ENCODE assay signal across 22 cellular contexts in genomic region chr7:116325517-116325916, GRCh38.
A peak's percentile ranks its signal among the peaks of the same experiment; 100 is the strongest.
DNase-seq lines count a peak whose midpoint lies in the region; ATAC-seq, FAIRE-seq and TF ChIP-seq lines count a peak whose summit lies in the region.
"Had no signal": no experiment of that assay in that cellular context is flagged by ENCODE, and none has a peak within 500 bp of the region (broad histone marks: within the 10 kb centered on the region; RNA-seq: fewer than 3 reads in every experiment).

No MANE protein-coding gene starts in this region.

- ATAC-seq in SK-N-SH treated with all-trans-retinoic acid at 6 μM for 48 hours = peak; percentile 7
- ATAC-seq: Right ventricle myocardium inferior had no signal

- H3K9me3 ChIP-seq in endothelial cell of umbilical vein (replicated peaks; ENCODE audit: control insufficient read depth, insufficient read depth, low read length) (no peaks in the 10 kb centered on the region), sigmoid colon (no peaks in the 10 kb centered on the region), kidney (ENCODE audit: control insufficient read depth in 1 of 2, low read length in 2 of 2) (no peaks in the 10 kb centered on the region)
- H3K9me3 ChIP-seq: SJSA1 had no signal

- TF ChIP-seq POLR2A in endothelial cell of umbilical vein (IDR thresholded peaks at IDR 0.05; ENCODE audit: low read depth, low read length) (no peak), sigmoid colon (IDR thresholded peaks at IDR 0.05) (no peak)

- H3K36me3 ChIP-seq in endothelial cell of umbilical vein (ENCODE audit: control insufficient read depth in 2 of 2, extremely low read depth in 1 of 2, insufficient read depth in 2 of 2, low read length in 2 of 2) = peaks cover 0 to 4% of the 10 kb centered on the region in 2 experiments
- H3K36me3 ChIP-seq in sigmoid colon = no peaks in the 10 kb centered on the region
- no peaks in the 10 kb centered on the region for H3K36me3 ChIP-seq in kidney (ENCODE audit: control insufficient read depth in 1 of 2, insufficient read depth in 2 of 2, low read length in 2 of 2)
- H3K36me3 ChIP-seq: SJSA1 had no signal

- CTCF ChIA-PET in endothelial cell of umbilical vein (lab: Charles Lee) = interaction anchor here (4.8 kb wide), 1 partner anchor 15 kb away, joined by 28 read pairs; no protein-coding TSS in a partner anchor

- peaks cover 62% of the 10 kb centered on the region for H3K4me1 ChIP-seq in endothelial cell of umbilical vein (ENCODE audit: control insufficient read depth, extremely low read depth, insufficient read depth, low read length)
- H3K4me1 ChIP-seq in sigmoid colon = peaks cover 0 to 23% (median 17%) of the 10 kb centered on the region in 4 donors
- no peaks in the 10 kb centered on the region for H3K4me1 ChIP-seq in kidney (ENCODE audit: control insufficient read depth in 1 of 2, insufficient read depth in 1 of 2, low read depth in 1 of 2, low read length in 2 of 2)

- H3K9ac ChIP-seq in endothelial cell of umbilical vein (replicated peaks; ENCODE audit: extremely low read depth, insufficient read depth, low read length) = peak overlapping the region; percentile 97
- no peak overlapping the region for H3K9ac ChIP-seq in kidney (ENCODE audit: low read length in 2 of 2)

- DNase-seq in ELR (ENCODE audit: low read depth) (peak; percentile 35), endothelial cell of umbilical vein (ENCODE audit: low read depth, low spot score) (peak; percentile 57), sigmoid colon (no peak), kidney (no peak), NCI-H1436 treated with DMSO at 0.1 percent for 48 hours (lab: John Stamatoyannopoulos, UW) (no peak), superior temporal gyrus (ENCODE audit: extremely low spot score) (no peak)
- no peak for DNase-seq in activated CD4-positive, alpha-beta T cell treated with anti-CD3 and anti-CD28 coated beads, Interleukin-2, amount 50 U/mL, for 1 hour
- DNase-seq: 8988T, GDM1, KBM-7, MM.1S, NCI-H1092 treated with DMSO at 0.1 percent for 48 hours, NCI-H2029 treated with DMSO at 0.1 percent for 48 hours, NCI-H2171 treated with DMSO at 0.1 percent for 48 hours, NCI-H524 treated with DMSO at 0.1 percent for 48 hours, NCI-H82, SW 1271 had no signal

- peak overlapping the region; percentile 97 for H3K27ac ChIP-seq in endothelial cell of umbilical vein (ENCODE audit: insufficient read depth, low read depth, low read length)
- H3K27ac ChIP-seq in sigmoid colon = peak overlapping the region in 3 of 4 donors; percentile 12 to 50 (median 50)
- H3K27ac ChIP-seq in kidney (ENCODE audit: low read depth in 2 of 2, low read length in 2 of 2) = no peak overlapping the region
- H3K27ac ChIP-seq: C4-2B, SJSA1 had no signal

- no peak overlapping the region for H2AFZ ChIP-seq in endothelial cell of umbilical vein (ENCODE audit: low read depth, low read length)

- POLR2A ChIA-PET in endothelial cell of umbilical vein (lab: Charles Lee) = no interaction called here

- FAIRE-seq in endothelial cell of umbilical vein (lab: Jason Lieb, UNC) (no peak), kidney (lab: Jason Lieb, UNC) (no peak)
- FAIRE-seq: GM18507 had no signal

- H3K27me3 ChIP-seq in endothelial cell of umbilical vein (ENCODE audit: control insufficient read depth in 2 of 2, insufficient read depth in 2 of 2, low read length in 2 of 2) (no peaks in the 10 kb centered on the region), sigmoid colon (no peaks in the 10 kb centered on the region)
- H3K27me3 ChIP-seq: SJSA1 had no signal

- no peaks in the 10 kb centered on the region for H4K20me1 ChIP-seq in endothelial cell of umbilical vein (replicated peaks; ENCODE audit: control insufficient read depth, extremely low read depth, insufficient read depth, low read length)

- intact Hi-C loops in endothelial cell of umbilical vein (cut with micrococcal nuclease) = loop anchor here (1.0 kb wide), 1 partner anchor 118 kb away; no protein-coding TSS in a partner anchor
- intact Hi-C loops in sigmoid colon (cut with DNase I) = no loop called here
- intact Hi-C loops in kidney (cut with DNase I) = no loop called here

- H3K4me3 ChIP-seq in endothelial cell of umbilical vein (replicated peaks in 1 of 3; ENCODE audit: insufficient read depth in 1 of 3, low read depth in 1 of 3, low read length in 3 of 3) (peak overlapping the region; percentile 43 to 99 (median 98)), sigmoid colon (no peak overlapping the region), kidney (ENCODE audit: low read length in 2 of 2) (no peak overlapping the region)
- H3K4me3 ChIP-seq: SJSA1 had no signal

- dilution Hi-C loops in endothelial cell of umbilical vein (cut with MboI; ENCODE audit: extremely low pct_ligation_motif_present, low sequenced_read_pairs) = loop anchor here (25.0 kb wide), 1 partner anchor 187 kb away; no protein-coding TSS in a partner anchor

- peaks cover 70% of the 10 kb centered on the region for H3K79me2 ChIP-seq in endothelial cell of umbilical vein (ENCODE audit: control insufficient read depth, insufficient read depth, low read length)

- no peaks in the 10 kb centered on the region for H3K9me1 ChIP-seq in endothelial cell of umbilical vein (replicated peaks; ENCODE audit: control insufficient read depth, extremely low read depth, insufficient read depth, low read length)

- TF ChIP-seq EP300 in sigmoid colon (IDR thresholded peaks at IDR 0.05) = no peak

- peak overlapping the region; percentile 82 for H3K4me2 ChIP-seq in endothelial cell of umbilical vein (ENCODE audit: insufficient read depth, low read length)

- 87 to 92% methylated on average over 3 of the region's 3 CpGs for WGBS in sigmoid colon, 2 donors

- BruUV-seq in endothelial cell of umbilical vein (replicated peaks; lab: Mats Ljungman, UMichigan) = no TSS peak

- TF ChIP-seq CTCF in endothelial cell of umbilical vein (IDR thresholded peaks at IDR 0.05; ENCODE audit: extremely low read depth in 1 of 2, insufficient read depth in 1 of 2, low read depth in 1 of 2, low read length in 2 of 2) = no peak
- TF ChIP-seq CTCF in sigmoid colon (IDR thresholded peaks at IDR 0.05) = no peak
- no peak for TF ChIP-seq CTCF in kidney (IDR thresholded peaks at IDR 0.05; ENCODE audit: borderline replicate concordance, extremely low read depth, insufficient read depth)

TF ChIP-seq in SK-N-SH treated with all-trans-retinoic acid at 6 μM for 48 hours, 23 proteins besides CTCF, POLR2A, EP300 and RAD21:
- no peak for TF ChIP-seq BACH2 (CRISPR knock-in tag; IDR thresholded peaks at IDR 0.05; ENCODE audit: borderline replicate concordance)
- TF ChIP-seq ZFP3 (CRISPR knock-in tag; IDR thresholded peaks at IDR 0.05) = no peak
- no peak for TF ChIP-seq POU6F1 (CRISPR knock-in tag; IDR thresholded peaks at IDR 0.05; ENCODE audit: borderline replicate concordance, low read depth)
- no peak for TF ChIP-seq ZC3H10 (CRISPR knock-in tag; IDR thresholded peaks at IDR 0.05)
- TF ChIP-seq PPARA (CRISPR knock-in tag; IDR thresholded peaks at IDR 0.05; ENCODE audit: borderline replicate concordance) = no peak
- no peak for TF ChIP-seq ARNTL (CRISPR knock-in tag; IDR thresholded peaks at IDR 0.05; ENCODE audit: borderline replicate concordance, low read depth)
- TF ChIP-seq ZNF8 (CRISPR knock-in tag; IDR thresholded peaks at IDR 0.05) = no peak
- TF ChIP-seq RARB (CRISPR knock-in tag; IDR thresholded peaks at IDR 0.05) = no peak
- TF ChIP-seq ZNF565 (CRISPR knock-in tag; conservative IDR thresholded peaks at IDR 0.05; ENCODE audit: low read depth) = no peak
- no peak for TF ChIP-seq ESRRG (CRISPR knock-in tag; IDR thresholded peaks at IDR 0.05)

TF ChIP-seq in endothelial cell of umbilical vein, 7 proteins besides CTCF, POLR2A, EP300 and RAD21:
- no peak for TF ChIP-seq GATA2 (IDR thresholded peaks at IDR 0.05; ENCODE audit: insufficient read depth, insufficient read length, low read depth, low read length)
- no peak for TF ChIP-seq MAX (IDR thresholded peaks at IDR 0.05; ENCODE audit: insufficient read depth, insufficient read length)
- TF ChIP-seq FOS (IDR thresholded peaks at IDR 0.05; ENCODE audit: borderline replicate concordance, insufficient read depth, low read length) = no peak
- TF ChIP-seq EZH2 (IDR thresholded peaks at IDR 0.05; ENCODE audit: borderline replicate concordance, low read depth, low read length, severe bottlenecking) = no peak

Comparison
In these comparisons a context has a peak if more than half of its experiments do, and no peak if none do; other contexts are left out.
1. DNase-seq: peak in ELR (single experiment) and endothelial cell of umbilical vein (single experiment); none in sigmoid colon (single experiment), kidney (single experiment), NCI-H1436 treated with DMSO at 0.1 percent for 48 hours (single experiment), activated CD4-positive, alpha-beta T cell treated with anti-CD3 and anti-CD28 coated beads, Interleukin-2, amount 50 U/mL, for 1 hour (single experiment) and superior temporal gyrus (single experiment).
2. H3K27ac ChIP-seq: peak in endothelial cell of umbilical vein (single experiment) and sigmoid colon (3 of 4); none in kidney (0 of 2).
3. H3K4me3 ChIP-seq: peak in endothelial cell of umbilical vein (3 of 3); none in sigmoid colon (0 of 4) and kidney (0 of 2).